27 cellular contexts compared by ENCODE assay signal in genomic region chr15:80342148-80342547, GRCh38.
"Had no signal": no experiment of that assay in that cellular context is flagged by ENCODE, and none has a peak within 500 bp of the region (broad histone marks: within the 10 kb centered on the region; RNA-seq: fewer than 3 reads in every experiment).

No MANE protein-coding gene starts in this region.

- H3K9me3 Mint-ChIP-seq: stimulated activated memory B cell treated with anti-CD40 and anti-IgM and Interleukin-4, amounts not matched to agents 10 μg/mL and 1 μg/mL and 100 μg/mL, for 72 hours; stimulated activated naive B cell treated with anti-CD40 and anti-IgM and Interleukin-4, amounts not matched to agents 10 μg/mL and 1 μg/mL and 100 μg/mL, for 72 hours; stimulated activated naive CD8-positive, alpha-beta T cell treated with anti-CD3 and anti-CD28 coated beads, Interleukin-15, amount 100 ng/mL, for 72 hours; stimulated activated naive CD8-positive, alpha-beta T cell treated with anti-CD3 and anti-CD28 coated beads, Interleukin-15, Interleukin-2, amounts not matched to agents 100 ng/mL and 50 ng/mL, for 24 hours; type B pancreatic cell had no signal

- H3K4me3 Mint-ChIP-seq: stimulated activated memory B cell treated with anti-CD40 and anti-IgM and Interleukin-4, amounts not matched to agents 10 μg/mL and 1 μg/mL and 100 μg/mL, for 72 hours; stimulated activated naive B cell treated with anti-CD40 and anti-IgM and Interleukin-4, amounts not matched to agents 10 μg/mL and 1 μg/mL and 100 μg/mL, for 72 hours; stimulated activated naive CD8-positive, alpha-beta T cell treated with anti-CD3 and anti-CD28 coated beads, Interleukin-15, amount 100 ng/mL, for 72 hours; stimulated activated naive CD8-positive, alpha-beta T cell treated with anti-CD3 and anti-CD28 coated beads, Interleukin-15, Interleukin-2, amounts not matched to agents 100 ng/mL and 50 ng/mL, for 24 hours; type B pancreatic cell had no signal

- ATAC-seq: stimulated activated memory B cell treated with anti-CD40 and anti-IgM and Interleukin-4, amounts not matched to agents 10 μg/mL and 1 μg/mL and 100 μg/mL, for 72 hours; stimulated activated naive B cell treated with anti-CD40 and anti-IgM and Interleukin-4, amounts not matched to agents 10 μg/mL and 1 μg/mL and 100 μg/mL, for 72 hours; stimulated activated naive CD8-positive, alpha-beta T cell treated with anti-CD3 and anti-CD28 coated beads, Interleukin-15, amount 100 ng/mL, for 72 hours; stimulated activated naive CD8-positive, alpha-beta T cell treated with anti-CD3 and anti-CD28 coated beads, Interleukin-15, Interleukin-2, amounts not matched to agents 100 U/mL and 50 U/mL, for 24 hours; upper lobe of right lung had no signal

- H3K36me3 Mint-ChIP-seq: stimulated activated memory B cell treated with anti-CD40 and anti-IgM and Interleukin-4, amounts not matched to agents 10 μg/mL and 1 μg/mL and 100 μg/mL, for 72 hours; stimulated activated naive B cell treated with anti-CD40 and anti-IgM and Interleukin-4, amounts not matched to agents 10 μg/mL and 1 μg/mL and 100 μg/mL, for 72 hours; type B pancreatic cell had no signal

- H3K4me3 ChIP-seq: stomach, suprapubic skin, testis, thoracic aorta, thyroid gland, tibial artery, tibial nerve, transverse colon, upper lobe of left lung, upper lobe of right lung, uterus, vagina had no signal

- H3K4me1 ChIP-seq: stomach, suprapubic skin, testis, tibial artery, tibial nerve, transverse colon, uterus, vagina had no signal

- H3K4me1 Mint-ChIP-seq: stimulated activated memory B cell treated with anti-CD40 and anti-IgM and Interleukin-4, amounts not matched to agents 10 μg/mL and 1 μg/mL and 100 μg/mL, for 72 hours; stimulated activated naive B cell treated with anti-CD40 and anti-IgM and Interleukin-4, amounts not matched to agents 10 μg/mL and 1 μg/mL and 100 μg/mL, for 72 hours; stimulated activated naive CD8-positive, alpha-beta T cell treated with anti-CD3 and anti-CD28 coated beads, Interleukin-15, amount 100 ng/mL, for 72 hours had no signal

- H3K27ac ChIP-seq: stomach, suprapubic skin, testis, thoracic aorta, thyroid gland, tibial artery, tibial nerve, transverse colon, upper lobe of left lung, upper lobe of right lung, uterus, vagina had no signal

- H3K9me3 ChIP-seq: stomach, suprapubic skin, testis, thoracic aorta, thyroid gland, tibial artery, tibial nerve, transverse colon, upper lobe of left lung, upper lobe of right lung, uterus, vagina had no signal

- H3K27me3 ChIP-seq: testis, thyroid gland, tibial nerve, transverse colon, upper lobe of left lung, upper lobe of right lung, uterus, vagina had no signal

- H3K27ac Mint-ChIP-seq: stimulated activated memory B cell treated with anti-CD40 and anti-IgM and Interleukin-4, amounts not matched to agents 10 μg/mL and 1 μg/mL and 100 μg/mL, for 72 hours; stimulated activated naive B cell treated with anti-CD40 and anti-IgM and Interleukin-4, amounts not matched to agents 10 μg/mL and 1 μg/mL and 100 μg/mL, for 72 hours; stimulated activated naive CD8-positive, alpha-beta T cell treated with anti-CD3 and anti-CD28 coated beads, Interleukin-15, Interleukin-2, amounts not matched to agents 100 ng/mL and 50 ng/mL, for 24 hours; type B pancreatic cell had no signal

- H3K36me3 ChIP-seq: stomach, suprapubic skin, thoracic aorta, thyroid gland, tibial artery, tibial nerve, transverse colon, upper lobe of left lung, upper lobe of right lung, uterus, vagina had no signal

- DNase-seq: stimulated activated CD4-positive, alpha-beta T cell treated with anti-CD3 and anti-CD28 coated beads, Interleukin-2, amount 100 ng/mL, for 48 hours; stimulated activated CD4-positive, alpha-beta T cell treated with anti-CD3 and anti-CD28 coated beads, Interleukin-4, amount 100 ng/mL, for 1 hour; stimulated activated CD4-positive, alpha-beta T cell treated with anti-CD3 and anti-CD28 coated beads, Interleukin-4, amount 100 ng/mL, for 24 hours; stimulated activated CD4-positive, alpha-beta T cell treated with anti-CD3 and anti-CD28 coated beads, Interleukin-4, amount 100 ng/mL, for 4 hours; stimulated activated CD8-positive, alpha-beta memory T cell treated with anti-CD3 and anti-CD28 coated beads, Interleukin-4, amount 100 ng/mL, for 48 hours; stimulated activated naive B cell treated with anti-CD40 and anti-IgM and Interleukin-4, amounts not matched to agents 10 μg/mL and 1 μg/mL and 100 μg/mL, for 72 hours; stimulated activated naive CD4-positive, alpha-beta T cell; stimulated activated naive CD4-positive, alpha-beta T cell treated with Interleukin-2 at 50 U/mL for 16 hours; stimulated activated naive CD8-positive, alpha-beta T cell treated with anti-CD3 and anti-CD28 coated beads, Interleukin-15, amount 100 ng/mL, for 72 hours; stimulated activated naive CD8-positive, alpha-beta T cell treated with anti-CD3 and anti-CD28 coated beads, Interleukin-15, Interleukin-2, amounts not matched to agents 100 U/mL and 50 U/mL, for 24 hours; stomach; substantia nigra; testis; thyroid gland; tibial artery; transverse colon; trophoblast cell; upper lobe of left lung; upper lobe of right lung; uterus had no signal
